In genomic region chr4:118351851-118352827, GRCh38 we compare ENCODE assay signal across 9 cellular contexts.
A peak's percentile ranks its signal among the peaks of the same experiment; 100 is the strongest.
DNase-seq lines count a peak whose midpoint lies in the region; ATAC-seq and TF ChIP-seq lines count a peak whose summit lies in the region.
"Had no signal": no experiment of that assay in that cellular context is flagged by ENCODE, and none has a peak within 500 bp of the region (broad histone marks: within the 10 kb centered on the region; RNA-seq: fewer than 3 reads in every experiment).

No MANE protein-coding gene starts in this region.

- peak overlapping the region in 16 of 21 experiments; percentile 16 to 82 (median 60) for H3K27ac ChIP-seq in skin epidermis
- H3K27ac ChIP-seq: BLaER1 treated with 17β-estradiol and CSF1 and Interleukin-3, amounts not matched to agents 10 nM and 100 nM had no signal

- peak; percentile 7 for DNase-seq in NCI-H146 (lab: John Stamatoyannopoulos, UW)
- DNase-seq in NCI-H146 treated with DMSO at 0.1 percent for 48 hours (lab: John Stamatoyannopoulos, UW; ENCODE audit: unreplicated experiment), result no peak
- DNase-seq in HFF-Myc (ENCODE audit: extremely low read depth, low read depth), result no peak
- peak; percentile 35 to 45 for DNase-seq in NCI-H1930 (lab: John Stamatoyannopoulos, UW)
- no peak for DNase-seq in activated naive CD8-positive, alpha-beta T cell treated with anti-CD3 and anti-CD28 coated beads, Interleukin-2, amount 50 U/mL, for 24 hours
- no peak for DNase-seq in NCI-H128 (lab: John Stamatoyannopoulos, UW; ENCODE audit: unreplicated experiment)

- H3K4me3 Mint-ChIP-seq in activated naive CD8-positive, alpha-beta T cell treated with anti-CD3 and anti-CD28 coated beads, Interleukin-2, amount 50 U/mL, for 24 hours, result peak overlapping the region; percentile 61

- TF ChIP-seq CTCF in HFF-Myc (IDR thresholded peaks at IDR 0.05; ENCODE audit: low read depth, low read length, missing control alignments), result no peak

- peak overlapping the region; percentile 35 for H3K27ac Mint-ChIP-seq in activated naive CD8-positive, alpha-beta T cell treated with anti-CD3 and anti-CD28 coated beads, Interleukin-2, amount 50 U/mL, for 24 hours

- H3K27me3 Mint-ChIP-seq in activated naive CD8-positive, alpha-beta T cell treated with anti-CD3 and anti-CD28 coated beads, Interleukin-2, amount 50 U/mL, for 24 hours, result peaks cover 66% of the 10 kb centered on the region

- peak; percentile 38 for ATAC-seq in activated naive CD8-positive, alpha-beta T cell treated with anti-CD3 and anti-CD28 coated beads, Interleukin-2, amount 50 U/mL, for 24 hours

- H3K4me1 Mint-ChIP-seq in activated naive CD8-positive, alpha-beta T cell treated with anti-CD3 and anti-CD28 coated beads, Interleukin-2, amount 50 U/mL, for 24 hours, result peaks cover 17% of the 10 kb centered on the region

- no peaks in the 10 kb centered on the region for H3K36me3 Mint-ChIP-seq in activated naive CD8-positive, alpha-beta T cell treated with anti-CD3 and anti-CD28 coated beads, Interleukin-2, amount 50 U/mL, for 24 hours (ENCODE audit: low read depth)

- no peaks in the 10 kb centered on the region for H3K9me3 Mint-ChIP-seq in activated naive CD8-positive, alpha-beta T cell treated with anti-CD3 and anti-CD28 coated beads, Interleukin-2, amount 50 U/mL, for 24 hours

- H3K4me3 ChIP-seq in HFF-Myc (replicated peaks; ENCODE audit: low read depth, low read length) (peak overlapping the region; percentile 67), iPS-11a (ENCODE audit: low read depth, low read length) (peak overlapping the region; percentile 51), skin epidermis (peak overlapping the region; percentile 37 to 67 (median 54))
- H3K4me3 ChIP-seq: BLaER1 treated with 17β-estradiol and CSF1 and Interleukin-3, amounts not matched to agents 10 nM and 100 nM had no signal

Comparison
In these comparisons a context has a peak if more than half of its experiments do, and no peak if none do; other contexts are left out.
1. DNase-seq: peak in NCI-H146 (single experiment) and NCI-H1930 (2 of 2); none in NCI-H146 treated with DMSO at 0.1 percent for 48 hours (single experiment), HFF-Myc (single experiment), activated naive CD8-positive, alpha-beta T cell treated with anti-CD3 and anti-CD28 coated beads, Interleukin-2, amount 50 U/mL, for 24 hours (single experiment) and NCI-H128 (single experiment).
2. Peak in every context shown above with its lines, with median percentiles within 50 percentile points of each other: H3K4me3 ChIP-seq.